In genomic region chr10:58152698-58153263, GRCh38 we compare ENCODE assay signal across 8 cellular contexts.
A peak's percentile ranks its signal among the peaks of the same experiment; 100 is the strongest.
DNase-seq lines count a peak whose midpoint lies in the region; ATAC-seq and TF ChIP-seq lines count a peak whose summit lies in the region.

No MANE protein-coding gene starts in this region.

- ATAC-seq in GM18861 (IDR thresholded peaks at IDR 0.05; ENCODE audit: unreplicated experiment): peak; percentile 61
- peak; percentile 32 for ATAC-seq in left colon
- peak; percentile 50 for ATAC-seq in stimulated activated effector memory CD8-positive, alpha-beta T cell treated with anti-CD3 and anti-CD28 coated beads, Interleukin-12 subunit alpha, Interleukin-12 subunit beta, amount 100 ng/mL, for 72 hours
- ATAC-seq in GM19395 (IDR thresholded peaks at IDR 0.05; ENCODE audit: unreplicated experiment): no peak

- intact Hi-C loops in breast epithelium (cut with DNase I; ENCODE audit: low total_unique reads) (no loop called here), left colon (cut with DNase I, micrococcal nuclease) (no loop called here)

- no peaks in the 10 kb centered on the region for H3K4me1 ChIP-seq in KMS-11 (ENCODE audit: low read depth, poor library complexity, severe bottlenecking)
- no peaks in the 10 kb centered on the region for H3K4me1 ChIP-seq in breast epithelium

- CTCF ChIA-PET in BJ (lab: Yijun Ruan, JAX): interaction anchor here (0.6 to 2.9 kb wide), 22 partner anchors 10 to 816 kb away, joined by 3 to 18 read pairs (median 3); no protein-coding TSS in a partner anchor

- no peak for DNase-seq in BJ (ENCODE audit: low read depth)
- DNase-seq in SKM-1 (lab: John Stamatoyannopoulos, UW; ENCODE audit: unreplicated experiment): peak; percentile 13
- DNase-seq in breast epithelium (ENCODE audit: low spot score in 2 of 2): no peak
- peak in 1 of 2 donors; percentile 61 for DNase-seq in left colon
- DNase-seq in stimulated activated effector memory CD8-positive, alpha-beta T cell treated with anti-CD3 and anti-CD28 coated beads, Interleukin-12 subunit alpha, Interleukin-12 subunit beta, amount 100 ng/mL, for 72 hours (ENCODE audit: low spot score in 2 of 2): peak in 1 of 2 donors; percentile 56

- no peaks in the 10 kb centered on the region for H3K4me1 Mint-ChIP-seq in stimulated activated effector memory CD8-positive, alpha-beta T cell treated with anti-CD3 and anti-CD28 coated beads, Interleukin-12 subunit alpha, Interleukin-12 subunit beta, amount 100 ng/mL, for 72 hours

- H4K20me1 ChIP-seq in KMS-11 (ENCODE audit: insufficient read depth): no peaks in the 10 kb centered on the region

- TF ChIP-seq CTCF in BJ (IDR thresholded peaks at IDR 0.05; ENCODE audit: insufficient read depth, low read depth, low read length) (peak; percentile 74), KMS-11 (conservative IDR thresholded peaks at IDR 0.05; ENCODE audit: low read depth, low read length) (peak; percentile 73), breast epithelium (IDR thresholded peaks at IDR 0.05) (peak; percentile 14 to 47 (median 33))

- H3K4me3 Mint-ChIP-seq in stimulated activated effector memory CD8-positive, alpha-beta T cell treated with anti-CD3 and anti-CD28 coated beads, Interleukin-12 subunit alpha, Interleukin-12 subunit beta, amount 100 ng/mL, for 72 hours: no peak overlapping the region

- H3K27me3 ChIP-seq in BJ (ENCODE audit: control insufficient read depth, insufficient read depth, low read length): peaks cover 1% of the 10 kb centered on the region; the same call in 1 of the 2 replicates
- H3K27me3 ChIP-seq in KMS-11 (ENCODE audit: insufficient read depth, low read depth): no peaks in the 10 kb centered on the region
- peaks cover 0 to 11% of the 10 kb centered on the region in 2 donors for H3K27me3 ChIP-seq in breast epithelium

- no peaks in the 10 kb centered on the region for H3K9me3 ChIP-seq in breast epithelium

- no peak for TF ChIP-seq POLR2A in breast epithelium (IDR thresholded peaks at IDR 0.05)

- no peaks in the 10 kb centered on the region for H3K79me2 ChIP-seq in KMS-11 (ENCODE audit: insufficient read depth, low read depth)

- H3K27ac Mint-ChIP-seq in stimulated activated effector memory CD8-positive, alpha-beta T cell treated with anti-CD3 and anti-CD28 coated beads, Interleukin-12 subunit alpha, Interleukin-12 subunit beta, amount 100 ng/mL, for 72 hours: no peak overlapping the region

- H3K9me3 Mint-ChIP-seq in stimulated activated effector memory CD8-positive, alpha-beta T cell treated with anti-CD3 and anti-CD28 coated beads, Interleukin-12 subunit alpha, Interleukin-12 subunit beta, amount 100 ng/mL, for 72 hours: no peaks in the 10 kb centered on the region

- H3K4me2 ChIP-seq in KMS-11: no peak overlapping the region

- no peak overlapping the region for H3K9ac ChIP-seq in KMS-11

- no peak overlapping the region for H3K27ac ChIP-seq in KMS-11
- no peak overlapping the region for H3K27ac ChIP-seq in breast epithelium

- H2AFZ ChIP-seq in KMS-11 (ENCODE audit: low read depth): no peak overlapping the region

- POLR2A ChIA-PET in BJ (lab: Charles Lee): no interaction called here

- no peaks in the 10 kb centered on the region for H3K36me3 ChIP-seq in BJ (ENCODE audit: control insufficient read depth, insufficient read depth, low read length)
- H3K36me3 ChIP-seq in KMS-11 (ENCODE audit: insufficient read depth): no peaks in the 10 kb centered on the region
- H3K36me3 ChIP-seq in breast epithelium: no peaks in the 10 kb centered on the region

- no peak overlapping the region for H3K4me3 ChIP-seq in BJ (ENCODE audit: low read depth, low read length)
- H3K4me3 ChIP-seq in KMS-11 (IDR thresholded peaks at IDR 0.05; ENCODE audit: insufficient read depth, low read depth, low read length): no peak overlapping the region
- no peak overlapping the region for H3K4me3 ChIP-seq in breast epithelium

- H3K36me3 Mint-ChIP-seq in stimulated activated effector memory CD8-positive, alpha-beta T cell treated with anti-CD3 and anti-CD28 coated beads, Interleukin-12 subunit alpha, Interleukin-12 subunit beta, amount 100 ng/mL, for 72 hours: no peaks in the 10 kb centered on the region
